ENCODE assay signal across 22 cellular contexts in genomic region chr18:32450026-32450681, GRCh38. TPM values are rescaled to one million over a fixed set of nuclear protein-coding genes. Genes with fewer than 3 reads are reported as not detected.
"Had no signal": no experiment of that assay in that cellular context is flagged by ENCODE, and none has a peak within 500 bp of the region (broad histone marks: within the 10 kb centered on the region; RNA-seq: fewer than 3 reads in every experiment).

No MANE protein-coding gene starts in this region.

- H3K4me3 ChIP-seq: ascending aorta, breast epithelium, coronary artery, gastrocnemius medialis, neural progenitor cell, psoas muscle, testis, upper lobe of left lung had no signal

- H3K27ac ChIP-seq: ascending aorta, breast epithelium, coronary artery, gastrocnemius medialis, neural progenitor cell, psoas muscle, testis, upper lobe of left lung had no signal

- H3K4me3 Mint-ChIP-seq: activated CD4-positive, alpha-beta T cell treated with anti-CD3 and anti-CD28 coated beads, Interleukin-2, amount 10 ng/mL, durations not matched to agents 24 days and 14 days; activated CD8-positive, alpha-beta T cell treated with anti-CD3 and anti-CD28 coated beads, Interleukin-2, amount 10 ng/mL, durations not matched to agents 7 days and 5 days; activated T-cell treated with anti-CD3 and anti-CD28 coated beads, Interleukin-2, amount 50 U/mL, for 24 hours; memory B cell; naive thymus-derived CD4-positive, alpha-beta T cell; neural progenitor cell; stimulated activated effector memory CD8-positive, alpha-beta T cell treated with anti-CD3 and anti-CD28 coated beads, Interleukin-12 subunit alpha, Interleukin-12 subunit beta, amount 100 ng/mL, for 72 hours had no signal

- H3K4me1 Mint-ChIP-seq: activated CD4-positive, alpha-beta T cell treated with anti-CD3 and anti-CD28 coated beads, Interleukin-2, amount 10 ng/mL, durations not matched to agents 24 days and 14 days; memory B cell; naive thymus-derived CD4-positive, alpha-beta T cell; stimulated activated effector memory CD8-positive, alpha-beta T cell treated with anti-CD3 and anti-CD28 coated beads, Interleukin-12 subunit alpha, Interleukin-12 subunit beta, amount 100 ng/mL, for 72 hours had no signal

- H3K4me2 ChIP-seq: neural progenitor cell had no signal

- H3K9ac ChIP-seq: neural progenitor cell had no signal

- H3K27me3 ChIP-seq: ascending aorta, breast epithelium, gastrocnemius medialis, neural progenitor cell, testis, upper lobe of left lung had no signal

- H3K36me3 Mint-ChIP-seq: memory B cell; naive thymus-derived CD4-positive, alpha-beta T cell; neural progenitor cell; stimulated activated effector memory CD8-positive, alpha-beta T cell treated with anti-CD3 and anti-CD28 coated beads, Interleukin-12 subunit alpha, Interleukin-12 subunit beta, amount 100 ng/mL, for 72 hours had no signal

- H3K4me1 ChIP-seq: breast epithelium, testis, upper lobe of left lung had no signal

- H3K9me3 Mint-ChIP-seq: activated CD4-positive, alpha-beta T cell treated with anti-CD3 and anti-CD28 coated beads, Interleukin-2, amount 10 ng/mL, durations not matched to agents 24 days and 14 days; activated T-cell treated with anti-CD3 and anti-CD28 coated beads, Interleukin-2, amount 50 U/mL, for 24 hours; activated T-helper 2 cell treated with anti-CD3 and anti-CD28 coated beads, Interferon-gamma antibody, Interleukin-2, Interleukin-4, amounts not matched to agents 10 μg/mL and 5 μg/mL and 100 μg/mL, durations not matched to agents 14 hours and 24 hours and 36 hours; memory B cell; naive thymus-derived CD4-positive, alpha-beta T cell; neural progenitor cell; stimulated activated effector memory CD8-positive, alpha-beta T cell treated with anti-CD3 and anti-CD28 coated beads, Interleukin-12 subunit alpha, Interleukin-12 subunit beta, amount 100 ng/mL, for 72 hours had no signal

- H3K27ac Mint-ChIP-seq: activated CD4-positive, alpha-beta T cell treated with anti-CD3 and anti-CD28 coated beads, Interleukin-2, amount 10 ng/mL, durations not matched to agents 24 days and 14 days; activated CD8-positive, alpha-beta T cell treated with anti-CD3 and anti-CD28 coated beads, Interleukin-2, amount 10 ng/mL, durations not matched to agents 7 days and 5 days; activated T-cell treated with anti-CD3 and anti-CD28 coated beads, Interleukin-2, amount 50 U/mL, for 24 hours; activated T-helper 2 cell treated with anti-CD3 and anti-CD28 coated beads, Interferon-gamma antibody, Interleukin-2, Interleukin-4, amounts not matched to agents 10 μg/mL and 5 μg/mL and 100 μg/mL, durations not matched to agents 14 hours and 24 hours and 36 hours; memory B cell; naive thymus-derived CD4-positive, alpha-beta T cell; neural progenitor cell; stimulated activated effector memory CD8-positive, alpha-beta T cell treated with anti-CD3 and anti-CD28 coated beads, Interleukin-12 subunit alpha, Interleukin-12 subunit beta, amount 100 ng/mL, for 72 hours had no signal

- H3K9me3 ChIP-seq: ascending aorta, breast epithelium, gastrocnemius medialis, psoas muscle, testis, upper lobe of left lung had no signal

- H3K36me3 ChIP-seq: ascending aorta, breast epithelium, gastrocnemius medialis, neural progenitor cell, upper lobe of left lung had no signal

- H2AFZ ChIP-seq: neural progenitor cell had no signal

- ATAC-seq: activated CD8-positive, alpha-beta T cell treated with anti-CD3 and anti-CD28 coated beads, Interleukin-2, amount 10 ng/mL, durations not matched to agents 7 days and 5 days; gastrocnemius medialis; left ventricle myocardium superior; naive thymus-derived CD4-positive, alpha-beta T cell; psoas muscle; sciatic nerve; stimulated activated effector memory CD8-positive, alpha-beta T cell treated with anti-CD3 and anti-CD28 coated beads, Interleukin-12 subunit alpha, Interleukin-12 subunit beta, amount 100 ng/mL, for 72 hours had no signal

- DNase-seq: activated CD4-positive, alpha-beta T cell treated with anti-CD3 and anti-CD28 coated beads, Interleukin-2, amount 10 ng/mL, durations not matched to agents 24 days and 14 days; activated CD8-positive, alpha-beta T cell treated with anti-CD3 and anti-CD28 coated beads, Interleukin-2, amount 10 ng/mL, durations not matched to agents 7 days and 5 days; activated naive CD4-positive, alpha-beta T cell treated with Interleukin-2 at 50 U/mL for 16 hours; activated T-cell treated with anti-CD3 and anti-CD28 coated beads, Interleukin-2, amount 50 U/mL, for 24 hours; erythroblast; gastrocnemius medialis; head of caudate nucleus; left ventricle myocardium superior; naive thymus-derived CD4-positive, alpha-beta T cell; psoas muscle; stimulated activated CD4-positive, alpha-beta T cell treated with anti-CD3 and anti-CD28 coated beads, Interleukin-4, amount 100 ng/mL, for 24 hours; T1000; testis had no signal

RNA-seq across cellular contexts. Expression of gene GAREM1, which starts 20.5 kb away (rescaled TPM):
- total RNA-seq: activated CD4-positive, alpha-beta T cell treated with anti-CD3 and anti-CD28 coated beads, Interleukin-2, amount 10 ng/mL, durations not matched to agents 24 days and 14 days; activated CD8-positive, alpha-beta T cell treated with anti-CD3 and anti-CD28 coated beads, Interleukin-2, amount 10 ng/mL, durations not matched to agents 7 days and 5 days; activated T-helper 2 cell treated with anti-CD3 and anti-CD28 coated beads, Interferon-gamma antibody, Interleukin-2, Interleukin-4, amounts not matched to agents 10 μg/mL and 5 μg/mL and 100 μg/mL, durations not matched to agents 14 hours and 24 hours and 36 hours had no signal
